Comparison of ENCODE assay signal across 22 cellular contexts in the genomic region with DNA sequence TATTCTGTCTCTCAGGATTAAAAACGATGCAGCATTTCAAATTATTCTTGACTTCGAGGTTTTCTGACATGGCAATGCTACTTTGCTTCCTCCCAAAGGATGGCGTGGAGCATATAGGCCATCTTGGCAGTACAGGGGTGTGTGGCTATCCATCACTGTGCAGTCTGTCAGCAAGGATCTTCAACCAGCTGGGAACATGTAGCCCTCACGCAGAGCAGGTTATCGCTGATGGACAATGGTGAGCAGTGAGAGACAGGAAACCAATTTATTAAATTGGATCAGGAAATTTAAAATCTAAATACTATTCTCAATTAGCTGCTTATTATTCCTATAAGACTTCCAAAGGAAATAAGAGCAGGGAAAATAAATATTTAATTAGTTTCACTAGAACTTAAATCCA.
A peak's percentile ranks its signal among the peaks of the same experiment; 100 is the strongest.
DNase-seq lines count a peak whose midpoint lies in the region; ATAC-seq and TF ChIP-seq lines count a peak whose summit lies in the region.
"Had no signal": no experiment of that assay in that cellular context is flagged by ENCODE, and none has a peak within 500 bp of the region (broad histone marks: within the 10 kb centered on the region; RNA-seq: fewer than 3 reads in every experiment).

No MANE protein-coding gene starts in this region.

- H2BK120ac ChIP-seq in IMR-90 (ENCODE audit: low read depth, low read length): no peak overlapping the region
- no peak overlapping the region for H2BK120ac ChIP-seq in neuronal stem cell (ENCODE audit: low read depth, low read length)

- no peaks in the 10 kb centered on the region for H3K36me3 ChIP-seq in IMR-90 (ENCODE audit: control insufficient read depth, insufficient read depth, low read length)
- no peaks in the 10 kb centered on the region for H3K36me3 ChIP-seq in neuronal stem cell (replicated peaks in 1 of 2; ENCODE audit: control insufficient read depth in 2 of 2, insufficient read depth in 2 of 2, low read length in 2 of 2)
- H3K36me3 ChIP-seq: BE2C; BLaER1 treated with 17β-estradiol and CSF1 and Interleukin-3, amounts not matched to agents 10 nM and 100 nM had no signal

- H3K18ac ChIP-seq in IMR-90 (ENCODE audit: low read depth, low read length): no peak overlapping the region
- peak overlapping the region; percentile 15 for H3K18ac ChIP-seq in neuronal stem cell (ENCODE audit: low read length)

- no peak overlapping the region for H4K91ac ChIP-seq in IMR-90 (ENCODE audit: insufficient read depth, low read depth, low read length)
- no peak overlapping the region for H4K91ac ChIP-seq in neuronal stem cell (ENCODE audit: low read depth, low read length, poor library complexity)

- H3K4ac ChIP-seq in IMR-90 (ENCODE audit: low read depth, low read length) (no peak overlapping the region), neuronal stem cell (ENCODE audit: low read length) (no peak overlapping the region)

- no peak for ATAC-seq in IMR-90 (ENCODE audit: low read depth)
- ATAC-seq in left colon: no peak
- ATAC-seq: GM12878 had no signal

- H3K9me3 ChIP-seq in IMR-90 (ENCODE audit: control insufficient read depth, insufficient read depth, low read length) (no peaks in the 10 kb centered on the region), neuronal stem cell (replicated peaks in 1 of 2; ENCODE audit: control insufficient read depth in 2 of 2, insufficient read depth in 1 of 2, low read depth in 1 of 2, low read length in 2 of 2) (no peaks in the 10 kb centered on the region)
- H3K9me3 ChIP-seq: BE2C; BLaER1 treated with 17β-estradiol and CSF1 and Interleukin-3, amounts not matched to agents 10 nM and 100 nM had no signal

- CTCF ChIA-PET in IMR-90 (lab: Yijun Ruan, JAX): no interaction called here

- intact Hi-C loops in IMR-90 (cut with micrococcal nuclease): no loop called here
- intact Hi-C loops in left colon (cut with DNase I, micrococcal nuclease): no loop called here

- H3K9ac ChIP-seq in IMR-90 (ENCODE audit: low read depth, low read length) (no peak overlapping the region), neuronal stem cell (ENCODE audit: low read depth, low read length, poor library complexity) (no peak overlapping the region)
- H3K9ac ChIP-seq: BLaER1 treated with 17β-estradiol and CSF1 and Interleukin-3, amounts not matched to agents 10 nM and 100 nM; GM23248 had no signal

- DNase-seq in DMS53 (lab: John Stamatoyannopoulos, UW) (peak; percentile 1), DMS53 treated with DMSO at 0.1 percent for 48 hours (lab: John Stamatoyannopoulos, UW; ENCODE audit: unreplicated experiment) (no peak), IMR-90 (no peak), NCI-H146 treated with DMSO at 0.1 percent for 48 hours (lab: John Stamatoyannopoulos, UW; ENCODE audit: unreplicated experiment) (peak; percentile 73), neuronal stem cell (ENCODE audit: low spot score) (no peak), left colon (no peak), SIG-M5 treated with dmso at 0.1 percent for 504 hours (lab: John Stamatoyannopoulos, UW; ENCODE audit: unreplicated experiment) (no peak)
- DNase-seq in stimulated activated CD4-positive, alpha-beta T cell treated with anti-CD3 and anti-CD28 coated beads, Interleukin-4, amount 100 ng/mL, for 24 hours: no peak
- DNase-seq: ACHN; AML-193; BE2C; CD4-positive, alpha-beta T cell; CD8-positive, alpha-beta memory T cell; DMS79; EL; GDM1; GM23248; H7; HCEC 1CT had no signal

- TF ChIP-seq POLR2A in IMR-90 (IDR thresholded peaks at IDR 0.05; ENCODE audit: low read depth, low read length): no peak

- H2BK12ac ChIP-seq in neuronal stem cell (ENCODE audit: low read length): peak overlapping the region; percentile 84

- H3K27ac ChIP-seq in IMR-90 (ENCODE audit: insufficient read depth, low read length): no peak overlapping the region
- H3K27ac ChIP-seq in neuronal stem cell (replicated peaks; ENCODE audit: low read length): no peak overlapping the region
- H3K27ac ChIP-seq: 22Rv1; BLaER1 treated with 17β-estradiol and CSF1 and Interleukin-3, amounts not matched to agents 10 nM and 100 nM; GM23248 had no signal

- H2AK5ac ChIP-seq in IMR-90 (ENCODE audit: low read depth, low read length) (no peak overlapping the region), neuronal stem cell (ENCODE audit: low read depth, low read length) (no peak overlapping the region)

- no peaks in the 10 kb centered on the region for H3K4me1 ChIP-seq in IMR-90 (ENCODE audit: control insufficient read depth, insufficient read depth, low read length)
- H3K4me1 ChIP-seq in neuronal stem cell (ENCODE audit: control insufficient read depth in 2 of 2, insufficient read depth in 1 of 2, low read depth in 1 of 2, low read length in 2 of 2): peaks cover 1 to 6% of the 10 kb centered on the region in 2 donors
- H3K4me1 ChIP-seq: BE2C; BLaER1 treated with 17β-estradiol and CSF1 and Interleukin-3, amounts not matched to agents 10 nM and 100 nM had no signal

- H2BK15ac ChIP-seq in IMR-90 (ENCODE audit: low read depth, low read length) (no peak overlapping the region), neuronal stem cell (ENCODE audit: low read length) (no peak overlapping the region)

- no peak overlapping the region for H2BK20ac ChIP-seq in IMR-90 (ENCODE audit: low read depth, low read length)

- H3K4me2 ChIP-seq in IMR-90 (ENCODE audit: low read depth, low read length) (no peak overlapping the region), neuronal stem cell (ENCODE audit: insufficient read depth, low read length, poor library complexity, severe bottlenecking) (no peak overlapping the region)
- H3K4me2 ChIP-seq: BLaER1 treated with 17β-estradiol and CSF1 and Interleukin-3, amounts not matched to agents 10 nM and 100 nM had no signal

- H3K4me3 ChIP-seq in IMR-90 (ENCODE audit: insufficient read depth, low read depth, low read length) (no peak overlapping the region), neuronal stem cell (ENCODE audit: low read length in 2 of 2) (no peak overlapping the region)
- H3K4me3 ChIP-seq: BLaER1 treated with 17β-estradiol and CSF1 and Interleukin-3, amounts not matched to agents 10 nM and 100 nM; GM12878; GM23248 had no signal

- H2BK5ac ChIP-seq in IMR-90 (ENCODE audit: low read depth, low read length, poor library complexity, severe bottlenecking) (no peak overlapping the region), neuronal stem cell (ENCODE audit: low read length) (no peak overlapping the region)

- H3K14ac ChIP-seq in IMR-90 (replicated peaks; ENCODE audit: low read depth, low read length) (no peak overlapping the region), neuronal stem cell (ENCODE audit: low read length) (no peak overlapping the region)

- H4K8ac ChIP-seq in IMR-90 (ENCODE audit: low read depth in 2 of 2, low read length in 2 of 2) (no peak overlapping the region), neuronal stem cell (ENCODE audit: low read depth, low read length) (no peak overlapping the region)

- no peaks in the 10 kb centered on the region for H4K20me1 ChIP-seq in IMR-90 (ENCODE audit: insufficient read depth, low read length)
- H4K20me1 ChIP-seq: BLaER1 treated with 17β-estradiol and CSF1 and Interleukin-3, amounts not matched to agents 10 nM and 100 nM had no signal

- peak overlapping the region; percentile 67 for H2AFZ ChIP-seq in IMR-90 (replicated peaks; ENCODE audit: low read length, poor library complexity)
- no peak overlapping the region for H2AFZ ChIP-seq in neuronal stem cell (ENCODE audit: low read length)
- H2AFZ ChIP-seq: GM23248 had no signal

- dilution Hi-C loops in IMR-90 (cut with HindIII; ENCODE audit: low sequenced_read_pairs, unreplicated experiment): no loop called here

- H4K5ac ChIP-seq in IMR-90 (ENCODE audit: low read depth, low read length): no peak overlapping the region

- no peak overlapping the region for H3K56ac ChIP-seq in IMR-90 (ENCODE audit: extremely low read depth, insufficient read depth, low read length)

- H2AK9ac ChIP-seq in IMR-90 (replicated peaks; ENCODE audit: low read depth, low read length, poor library complexity): no peak overlapping the region

- H3K23ac ChIP-seq in IMR-90 (ENCODE audit: low read depth, low read length): no peak overlapping the region
- no peak overlapping the region for H3K23ac ChIP-seq in neuronal stem cell (ENCODE audit: low read depth, low read length, poor library complexity)

- no peak for TF ChIP-seq RAD21 in IMR-90 (IDR thresholded peaks at IDR 0.05; ENCODE audit: low read length)

- no peak for TF ChIP-seq CTCF in IMR-90 (conservative IDR thresholded peaks at IDR 0.05; ENCODE audit: low read depth, low read length)

- BruUV-seq in IMR-90 (replicated peaks; lab: Mats Ljungman, UMichigan): no TSS peak

- in situ Hi-C loops in IMR-90 (cut with MboI; ENCODE audit: low sequenced_read_pairs): no loop called here

- no peaks in the 10 kb centered on the region for H3K79me1 ChIP-seq in IMR-90 (ENCODE audit: low read depth in 1 of 2, low read length in 2 of 2)
- no peaks in the 10 kb centered on the region for H3K79me1 ChIP-seq in neuronal stem cell (ENCODE audit: low read depth, low read length)

- H3K27me3 ChIP-seq in IMR-90 (ENCODE audit: control insufficient read depth, insufficient read depth, low read length) (no peaks in the 10 kb centered on the region), neuronal stem cell (ENCODE audit: control insufficient read depth in 3 of 3, insufficient read depth in 3 of 3, low read depth in 1 of 3, low read length in 3 of 3) (no peaks in the 10 kb centered on the region)
- H3K27me3 ChIP-seq: BE2C; BLaER1 treated with 17β-estradiol and CSF1 and Interleukin-3, amounts not matched to agents 10 nM and 100 nM had no signal

- H3K9me1 ChIP-seq in IMR-90 (ENCODE audit: insufficient read depth, low read length): no peaks in the 10 kb centered on the region

- WGBS in IMR-90 (ENCODE audit: extremely low coverage in 2 of 2, insufficient read length in 1 of 2), 2 experiments: 77% methylated on average over 3 of the region's 5 CpGs; no CpG with 5 or more reads in 1 of the 2 experiments
- no CpG with 5 or more reads among the region's 5 CpGs for WGBS in neuronal stem cell (ENCODE audit: extremely low coverage in 2 of 2, insufficient read length in 2 of 2, insufficient replicate concordance in 1 of 2), 2 donors

- POLR2A ChIA-PET in IMR-90 (lab: Charles Lee; ENCODE audit: unreplicated experiment): no interaction called here

TF ChIP-seq in IMR-90, 13 proteins besides CTCF, POLR2A, EP300 and RAD21:
- TF ChIP-seq MXI1 (IDR thresholded peaks at IDR 0.05; ENCODE audit: borderline replicate concordance, low read depth, low read length) (no peak), RCOR1 (IDR thresholded peaks at IDR 0.05; ENCODE audit: insufficient replicate concordance, low read length) (no peak), BHLHE40 (IDR thresholded peaks at IDR 0.05; ENCODE audit: low read depth, low read length) (no peak), FOS (IDR thresholded peaks at IDR 0.05; ENCODE audit: low read depth, low read length) (no peak), RFX5 (IDR thresholded peaks at IDR 0.05; ENCODE audit: low read depth, low read length) (no peak), MAFK (IDR thresholded peaks at IDR 0.05; ENCODE audit: low read depth, low read length) (no peak)

Comparison
In these comparisons a context has a peak if more than half of its experiments do, and no peak if none do; other contexts are left out.
1. DNase-seq: peak in DMS53 (single experiment) and NCI-H146 treated with DMSO at 0.1 percent for 48 hours (single experiment); none in DMS53 treated with DMSO at 0.1 percent for 48 hours (single experiment), IMR-90 (single experiment), neuronal stem cell (single experiment), left colon (0 of 2), stimulated activated CD4-positive, alpha-beta T cell treated with anti-CD3 and anti-CD28 coated beads, Interleukin-4, amount 100 ng/mL, for 24 hours (single experiment) and SIG-M5 treated with dmso at 0.1 percent for 504 hours (single experiment).